17 cellular contexts compared by ENCODE assay signal in genomic region chr14:68681256-68681655, GRCh38.
DNase-seq lines count a peak whose midpoint lies in the region; ATAC-seq, FAIRE-seq and TF ChIP-seq lines count a peak whose summit lies in the region.
"Had no signal": no experiment of that assay in that cellular context is flagged by ENCODE, and none has a peak within 500 bp of the region (broad histone marks: within the 10 kb centered on the region; RNA-seq: fewer than 3 reads in every experiment).

No MANE protein-coding gene starts in this region.

- H3K4me3 Mint-ChIP-seq in naive thymus-derived CD4-positive, alpha-beta T cell = peak overlapping the region in 5 of 10 donors; percentile 29 to 71 (median 47)
- H3K4me3 Mint-ChIP-seq in type B pancreatic cell = peak overlapping the region; percentile 2

- CTCF ChIA-PET in naive thymus-derived CD4-positive, alpha-beta T cell (lab: Charles Lee) = no interaction called here

- intact Hi-C loops in colonic mucosa (cut with DNase I) = no loop called here
- intact Hi-C loops in naive thymus-derived CD4-positive, alpha-beta T cell (cut with micrococcal nuclease) = loop anchor here (10.0 kb wide), 3 partner anchors 56 to 436 kb away; no protein-coding TSS in a partner anchor

- no peaks in the 10 kb centered on the region for H3K27me3 ChIP-seq in colonic mucosa
- H3K27me3 ChIP-seq in naive thymus-derived CD4-positive, alpha-beta T cell (ENCODE audit: control insufficient read depth in 2 of 2, insufficient read depth in 2 of 2, low read length in 2 of 2) = no peaks in the 10 kb centered on the region

- TF ChIP-seq CTCF in colonic mucosa (IDR thresholded peaks at IDR 0.05) (no peak), type B pancreatic cell (conservative IDR thresholded peaks at IDR 0.05) (no peak)

- H3K4me1 ChIP-seq in colonic mucosa = peaks cover 10% of the 10 kb centered on the region
- H3K4me1 ChIP-seq in naive thymus-derived CD4-positive, alpha-beta T cell (ENCODE audit: control insufficient read depth in 2 of 2, insufficient read depth in 2 of 2, low read length in 2 of 2) = peaks cover 44 to 52% of the 10 kb centered on the region in 2 donors

- H3K27me3 Mint-ChIP-seq in naive thymus-derived CD4-positive, alpha-beta T cell = no peaks in the 10 kb centered on the region
- no peaks in the 10 kb centered on the region for H3K27me3 Mint-ChIP-seq in type B pancreatic cell

- H3K9ac ChIP-seq in colonic mucosa (ENCODE audit: low read depth in 2 of 2, low read length in 2 of 2) = peak overlapping the region in 1 of 2 donors; percentile 21

- H3K9me3 ChIP-seq in colonic mucosa = no peaks in the 10 kb centered on the region
- no peaks in the 10 kb centered on the region for H3K9me3 ChIP-seq in naive thymus-derived CD4-positive, alpha-beta T cell (ENCODE audit: control insufficient read depth in 2 of 3, low read length in 3 of 3)

- peak; percentile 6 for DNase-seq in activated effector memory CD4-positive, alpha-beta T cell treated with anti-CD3 and anti-CD28 coated beads, Interleukin-2, amount 50 U/mL, for 16 hours
- DNase-seq in activated effector memory CD4-positive, alpha-beta T cell treated with Interleukin-2 at 50 U/mL for 16 hours = no peak
- DNase-seq in colonic mucosa = no peak
- no peak for DNase-seq in naive thymus-derived CD4-positive, alpha-beta T cell
- DNase-seq in type B pancreatic cell (ENCODE audit: extremely low spot score, unreplicated experiment) = no peak
- no peak for DNase-seq in SKM-1 (lab: John Stamatoyannopoulos, UW; ENCODE audit: unreplicated experiment)
- DNase-seq in urothelium cell line (ENCODE audit: low spot score) = no peak
- DNase-seq: activated CD4-positive, CD25-positive, alpha-beta regulatory T cell treated with anti-CD3 and anti-CD28 coated beads, Interleukin-2, amount 50 U/mL, for 72 hours; activated naive CD4-positive, alpha-beta T cell treated with Interleukin-2 at 50 U/mL for 16 hours; hypothalamus; KBM-7; NCI-H2171; SHP77; stimulated activated CD4-positive, alpha-beta T cell treated with anti-CD3 and anti-CD28 coated beads, Interleukin-2, amount 100 ng/mL, for 48 hours; substantia nigra had no signal

- no peak for ATAC-seq in naive thymus-derived CD4-positive, alpha-beta T cell
- no peak for ATAC-seq in GM21576 (IDR thresholded peaks at IDR 0.05; ENCODE audit: unreplicated experiment)

- peaks cover 0 to 2% (median 0%) of the 10 kb centered on the region in 11 donors for H3K9me3 Mint-ChIP-seq in naive thymus-derived CD4-positive, alpha-beta T cell
- H3K9me3 Mint-ChIP-seq in type B pancreatic cell = peaks cover 9% of the 10 kb centered on the region

- peak overlapping the region; percentile 1 to 97 (median 75) for H3K27ac Mint-ChIP-seq in naive thymus-derived CD4-positive, alpha-beta T cell
- H3K27ac Mint-ChIP-seq in type B pancreatic cell = peak overlapping the region; percentile 93

- POLR2A ChIA-PET in naive thymus-derived CD4-positive, alpha-beta T cell (lab: Charles Lee) = interaction anchor here (0.9 to 1.2 kb wide), 4 partner anchors 11 to 99 kb away, joined by 3 to 5 read pairs (median 4); no protein-coding TSS in a partner anchor

- no peaks in the 10 kb centered on the region for H3K36me3 ChIP-seq in colonic mucosa
- no peaks in the 10 kb centered on the region for H3K36me3 ChIP-seq in naive thymus-derived CD4-positive, alpha-beta T cell (ENCODE audit: control insufficient read depth in 2 of 3, insufficient read depth in 3 of 3, low read length in 3 of 3)

- peaks cover 0 to 4% (median 0%) of the 10 kb centered on the region in 5 donors for H3K36me3 Mint-ChIP-seq in naive thymus-derived CD4-positive, alpha-beta T cell
- H3K36me3 Mint-ChIP-seq in type B pancreatic cell = peaks cover 11% of the 10 kb centered on the region

- peak overlapping the region; percentile 54 for H3K27ac ChIP-seq in colonic mucosa
- no peak overlapping the region for H3K27ac ChIP-seq in naive thymus-derived CD4-positive, alpha-beta T cell (ENCODE audit: low read depth, low read length)

- H3K4me1 Mint-ChIP-seq in naive thymus-derived CD4-positive, alpha-beta T cell = peaks cover 46 to 71% (median 57%) of the 10 kb centered on the region in 7 donors
- H3K4me1 Mint-ChIP-seq in type B pancreatic cell (ENCODE audit: unreplicated experiment) = peaks cover 73% of the 10 kb centered on the region

- no peak overlapping the region for H3K4me3 ChIP-seq in colonic mucosa
- H3K4me3 ChIP-seq in naive thymus-derived CD4-positive, alpha-beta T cell (ENCODE audit: low read length) = no peak overlapping the region

- no peak for FAIRE-seq in urothelium cell line (lab: Jason Lieb, UNC)
- FAIRE-seq: G401.6 had no signal
